ENCODE assay signal across 23 cellular contexts in the genomic region with DNA sequence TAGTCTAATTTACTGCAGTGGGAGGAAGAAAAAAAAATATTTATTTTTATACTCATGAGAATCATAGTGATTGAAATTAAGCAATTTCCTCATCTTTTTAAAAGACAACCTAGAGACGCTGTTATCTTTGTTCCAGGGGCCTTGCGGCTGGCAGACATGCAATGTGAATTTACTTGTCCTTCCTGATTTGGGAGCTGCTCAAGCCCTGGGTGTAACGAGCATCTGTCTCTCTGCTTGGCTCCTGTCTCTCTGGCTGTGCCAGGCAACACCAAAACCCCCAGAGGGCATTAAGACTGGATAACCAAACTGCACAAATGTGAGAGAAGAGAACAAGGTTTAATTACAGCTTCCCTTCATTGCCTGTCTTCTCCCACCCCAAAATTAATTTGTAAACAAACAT.
"Had no signal": no experiment of that assay in that cellular context is flagged by ENCODE, and none has a peak within 500 bp of the region (broad histone marks: within the 10 kb centered on the region; RNA-seq: fewer than 3 reads in every experiment).

No MANE protein-coding gene starts in this region.

- ATAC-seq: activated CD8-positive, alpha-beta T cell treated with anti-CD3 and anti-CD28 coated beads for 36 hours; activated T-cell treated with anti-CD3 and anti-CD28 coated beads, Interleukin-2, amount 50 U/mL, for 72 hours; stimulated activated naive CD8-positive, alpha-beta T cell treated with anti-CD3 and anti-CD28 coated beads, Interleukin-15, amount 100 ng/mL, for 72 hours had no signal

- H3K9me3 Mint-ChIP-seq: activated CD4-positive, alpha-beta T cell treated with anti-CD3 and anti-CD28 coated beads, Interleukin-2, amount 10 ng/mL, durations not matched to agents 24 days and 14 days; activated CD8-positive, alpha-beta T cell treated with anti-CD3 and anti-CD28 coated beads for 36 hours; activated naive CD4-positive, alpha-beta T cell treated with anti-CD3 and anti-CD28 coated beads, Interleukin-2, amount 50 U/mL, for 24 hours; neural crest cell; stimulated activated naive CD8-positive, alpha-beta T cell treated with anti-CD3 and anti-CD28 coated beads, Interleukin-15, amount 100 ng/mL, for 72 hours had no signal

- H3K27ac ChIP-seq: ascending aorta, breast epithelium, left ventricle myocardium inferior, right atrium auricular region, suprapubic skin, transverse colon, uterus had no signal

- H3K27me3 Mint-ChIP-seq: activated CD4-positive, alpha-beta T cell treated with anti-CD3 and anti-CD28 coated beads, Interleukin-2, amount 10 ng/mL, durations not matched to agents 24 days and 14 days; activated CD8-positive, alpha-beta T cell treated with anti-CD3 and anti-CD28 coated beads for 36 hours; activated naive CD4-positive, alpha-beta T cell treated with anti-CD3 and anti-CD28 coated beads, Interleukin-2, amount 50 U/mL, for 24 hours; progenitor cell of endocrine pancreas had no signal

- H3K27ac Mint-ChIP-seq: activated CD4-positive, alpha-beta T cell treated with anti-CD3 and anti-CD28 coated beads, Interleukin-2, amount 10 ng/mL, durations not matched to agents 24 days and 14 days; activated CD8-positive, alpha-beta T cell treated with anti-CD3 and anti-CD28 coated beads for 36 hours; activated naive CD4-positive, alpha-beta T cell treated with anti-CD3 and anti-CD28 coated beads, Interleukin-2, amount 50 U/mL, for 24 hours; activated T-cell treated with anti-CD3 and anti-CD28 coated beads, Interleukin-2, amount 50 U/mL, for 72 hours; progenitor cell of endocrine pancreas; stimulated activated naive CD8-positive, alpha-beta T cell treated with anti-CD3 and anti-CD28 coated beads, Interleukin-15, amount 100 ng/mL, for 72 hours had no signal

- H3K4me3 Mint-ChIP-seq: activated CD4-positive, alpha-beta T cell treated with anti-CD3 and anti-CD28 coated beads, Interleukin-2, amount 10 ng/mL, durations not matched to agents 24 days and 14 days; activated CD8-positive, alpha-beta T cell treated with anti-CD3 and anti-CD28 coated beads for 36 hours; activated naive CD4-positive, alpha-beta T cell treated with anti-CD3 and anti-CD28 coated beads, Interleukin-2, amount 50 U/mL, for 24 hours; activated T-cell treated with anti-CD3 and anti-CD28 coated beads, Interleukin-2, amount 50 U/mL, for 72 hours; neural crest cell; stimulated activated naive CD8-positive, alpha-beta T cell treated with anti-CD3 and anti-CD28 coated beads, Interleukin-15, amount 100 ng/mL, for 72 hours had no signal

- H3K4me1 Mint-ChIP-seq: activated CD4-positive, alpha-beta T cell treated with anti-CD3 and anti-CD28 coated beads, Interleukin-2, amount 10 ng/mL, durations not matched to agents 24 days and 14 days; activated naive CD4-positive, alpha-beta T cell treated with anti-CD3 and anti-CD28 coated beads, Interleukin-2, amount 50 U/mL, for 24 hours; neural crest cell; stimulated activated naive CD8-positive, alpha-beta T cell treated with anti-CD3 and anti-CD28 coated beads, Interleukin-15, amount 100 ng/mL, for 72 hours had no signal

- H3K9me3 ChIP-seq: ascending aorta, breast epithelium, left ventricle myocardium inferior, right atrium auricular region, suprapubic skin, transverse colon, uterus had no signal

- H3K4me3 ChIP-seq: ascending aorta, breast epithelium, left ventricle myocardium inferior, right atrium auricular region, suprapubic skin, transverse colon, uterus had no signal

- H3K36me3 Mint-ChIP-seq: activated naive CD4-positive, alpha-beta T cell treated with anti-CD3 and anti-CD28 coated beads, Interleukin-2, amount 50 U/mL, for 24 hours had no signal

- H3K4me1 ChIP-seq: ascending aorta, breast epithelium, left ventricle myocardium inferior, right atrium auricular region, suprapubic skin, uterus had no signal

- FAIRE-seq: endometrium, frontal cortex had no signal

- DNase-seq: activated CD4-positive, alpha-beta T cell treated with anti-CD3 and anti-CD28 coated beads, Interleukin-2, amount 10 ng/mL, durations not matched to agents 24 days and 14 days; activated CD4-positive, CD25-positive, alpha-beta regulatory T cell; activated CD8-positive, alpha-beta T cell treated with anti-CD3 and anti-CD28 coated beads for 36 hours; activated effector memory CD4-positive, alpha-beta T cell treated with anti-CD3 and anti-CD28 coated beads, Interleukin-2, amount 50 U/mL, for 16 hours; activated T-cell treated with anti-CD3 and anti-CD28 coated beads, Interleukin-2, amount 50 U/mL, for 72 hours; cortex of kidney; left ventricle myocardium inferior; mammary epithelial cell; stimulated activated CD4-positive, alpha-beta T cell treated with anti-CD3 and anti-CD28 coated beads, Interleukin-12 subunit alpha, Interleukin-12 subunit beta, amount 100 ng/mL, for 4 hours; stimulated activated CD4-positive, alpha-beta T cell treated with anti-CD3 and anti-CD28 coated beads, Interleukin-1b, Interleukin-23, amount 100 ng/mL, for 48 hours; stimulated activated naive CD8-positive, alpha-beta T cell treated with anti-CD3 and anti-CD28 coated beads, Interleukin-15, amount 100 ng/mL, for 72 hours; T-helper 9 cell; transverse colon; uterus had no signal
